7 cellular contexts compared by ENCODE assay signal in the genomic region with DNA sequence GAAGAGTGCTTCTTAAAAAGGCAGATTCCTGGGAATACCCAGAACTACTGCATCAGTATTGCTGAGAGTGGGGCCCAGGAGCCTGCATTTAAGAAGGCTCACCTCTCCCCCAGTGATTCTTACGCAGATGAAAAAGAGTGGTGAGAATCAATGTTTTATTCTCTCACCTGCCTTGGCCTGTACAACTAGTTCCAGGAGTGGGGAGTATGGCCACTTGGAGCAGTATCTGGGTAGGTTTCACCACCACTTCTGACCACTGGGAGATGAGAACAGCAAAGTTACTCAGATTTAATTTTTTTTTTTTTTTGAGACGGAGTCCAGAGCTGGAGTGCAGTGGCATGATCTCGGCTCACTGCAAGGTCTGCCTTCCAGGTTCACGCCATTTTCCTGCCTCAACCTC. TPM values are rescaled to one million over a fixed set of nuclear protein-coding genes. Genes with fewer than 3 reads are reported as not detected.
"Had no signal": no experiment of that assay in that cellular context is flagged by ENCODE, and none has a peak within 500 bp of the region (broad histone marks: within the 10 kb centered on the region; RNA-seq: fewer than 3 reads in every experiment).

No MANE protein-coding gene starts in this region.

- H3K4me3 Mint-ChIP-seq: GM23338, H9 had no signal

- H3K4me3 ChIP-seq: GM23338 had no signal

- ATAC-seq: GM23338, HepG2 had no signal

- H3K4me1 Mint-ChIP-seq: IgD-negative memory B cell had no signal

- H3K4me2 ChIP-seq: GM23338 had no signal

- H3K27ac Mint-ChIP-seq: GM23338, H9 had no signal

- H2AFZ ChIP-seq: GM23338 had no signal

- H3K27ac ChIP-seq: HL-60 had no signal

- DNase-seq: H9, HCEC 1CT, KG1 had no signal

- H3K27me3 Mint-ChIP-seq: IgD-negative memory B cell had no signal

RNA-seq across cellular contexts. Expression of gene CAP2, which starts 16.9 kb away (rescaled TPM):
- polyA plus RNA-seq: IgD-negative memory B cell had no signal
